15 cellular contexts compared by ENCODE assay signal in genomic region chr12:116765271-116765670, GRCh38. TPM values are rescaled to one million over a fixed set of nuclear protein-coding genes. Genes with fewer than 3 reads are reported as not detected.
DNase-seq lines count a peak whose midpoint lies in the region; ATAC-seq, FAIRE-seq and TF ChIP-seq lines count a peak whose summit lies in the region.
"Had no signal": no experiment of that assay in that cellular context is flagged by ENCODE, and none has a peak within 500 bp of the region (broad histone marks: within the 10 kb centered on the region; RNA-seq: fewer than 3 reads in every experiment).

No MANE protein-coding gene starts in this region.

- H3K14ac ChIP-seq in H9 (ENCODE audit: insufficient read depth, low read length): no peak overlapping the region

- H3K4me1 ChIP-seq in A549: peaks cover under 1% of the 10 kb centered on the region; the same call in 1 of the 3 replicates
- H3K4me1 ChIP-seq in HEK293 (ENCODE audit: control insufficient read depth, insufficient read depth, low read length): no peaks in the 10 kb centered on the region; the same call in 1 of the 2 replicates
- no peaks in the 10 kb centered on the region for H3K4me1 ChIP-seq in H9 (ENCODE audit: insufficient read depth, low read length)

- H3K23ac ChIP-seq in H9 (ENCODE audit: insufficient read length, low read depth, low read length): no peak overlapping the region

- H3K79me2 ChIP-seq in H9 (ENCODE audit: insufficient read depth, low read length): no peaks in the 10 kb centered on the region

- H4K5ac ChIP-seq in H9 (ENCODE audit: insufficient read length, low read depth, low read length): no peak overlapping the region

- no peak for FAIRE-seq in A549 (lab: Jason Lieb, UNC)
- FAIRE-seq: A204.1, HTR-8/SVneo had no signal

- no peak overlapping the region for H2BK20ac ChIP-seq in H9 (ENCODE audit: low read depth, low read length, poor library complexity, severe bottlenecking)

- WGBS in A549 (ENCODE audit: missing lambda C conversion rate): 72% methylated on average over 5 of the region's 5 CpGs
- no CpG with 5 or more reads among the region's 5 CpGs for WGBS in H9 (ENCODE audit: extremely low coverage, insufficient read length, low lambda C conversion rate)

- DNase-seq in A549 (ENCODE audit: low read depth in 1 of 2, low spot score in 1 of 2) (no peak), astrocyte of the hippocampus (ENCODE audit: low read depth, low spot score) (peak; percentile 55), kidney epithelial cell (ENCODE audit: low read depth) (peak; percentile 73), NCI-H1092 (lab: John Stamatoyannopoulos, UW) (no peak), Calu3 (no peak), H9 (no peak)
- no peak for DNase-seq in activated CD8-positive, alpha-beta memory T cell treated with anti-CD3 and anti-CD28 coated beads for 24 hours
- DNase-seq: CD4-positive, alpha-beta T cell; HCEC 1CT; NCI-H146; Right ventricle myocardium superior had no signal

- no peak overlapping the region for H3K27ac ChIP-seq in A549
- H3K27ac ChIP-seq in HEK293 (ENCODE audit: extremely low read depth, low read depth, low read length): no peak overlapping the region
- H3K27ac ChIP-seq in H9 (ENCODE audit: insufficient read length, low read depth, low read length): no peak overlapping the region

- H3K9me3 Mint-ChIP-seq in Calu3 (ENCODE audit: low read depth, unreplicated experiment): no peaks in the 10 kb centered on the region
- no peaks in the 10 kb centered on the region; a peak in 1 of 5 replicates for H3K9me3 Mint-ChIP-seq in H9
- H3K9me3 Mint-ChIP-seq: CD4-positive, alpha-beta T cell had no signal

- intact Hi-C loops in Calu3 (cut with micrococcal nuclease; ENCODE audit: unreplicated experiment): no loop called here

- H4K8ac ChIP-seq in H9 (replicated peaks; ENCODE audit: insufficient read length, low read depth, low read length): no peak overlapping the region

- TF ChIP-seq CTCF in A549 (IDR thresholded peaks at IDR 0.05): no peak
- no peak for TF ChIP-seq CTCF in HEK293 (tag by site-specific recombination; IDR thresholded peaks at IDR 0.05)
- no peak for TF ChIP-seq CTCF in kidney epithelial cell (IDR thresholded peaks at IDR 0.05; ENCODE audit: insufficient read depth, low read length, poor library complexity, severe bottlenecking)
- no peak for TF ChIP-seq CTCF in Calu3 (IDR thresholded peaks at IDR 0.05; ENCODE audit: unreplicated experiment)
- no peak for TF ChIP-seq CTCF in H9 (conservative IDR thresholded peaks at IDR 0.05)

- H2BK15ac ChIP-seq in H9 (ENCODE audit: low read depth, low read length): no peak overlapping the region

- H2BK5ac ChIP-seq in H9 (ENCODE audit: insufficient read length, low read length): no peak overlapping the region

- no peak overlapping the region for H3K4ac ChIP-seq in H9 (ENCODE audit: low read depth, low read length)

- H2BK12ac ChIP-seq in H9 (ENCODE audit: insufficient read length, low read depth, low read length): no peak overlapping the region

- H3K56ac ChIP-seq in H9 (ENCODE audit: insufficient read length, low read depth, low read length): no peak overlapping the region

- H3K4me3 ChIP-seq in A549: no peak overlapping the region
- no peak overlapping the region for H3K4me3 ChIP-seq in HEK293 (ENCODE audit: low read depth, low read length)
- no peak overlapping the region for H3K4me3 ChIP-seq in kidney epithelial cell (ENCODE audit: low read depth, low read length)

- H3K9me3 ChIP-seq in A549 (no peaks in the 10 kb centered on the region), HEK293 (ENCODE audit: control insufficient read depth, insufficient read depth, low read depth, low read length) (no peaks in the 10 kb centered on the region), H9 (ENCODE audit: control insufficient read depth, low read depth, low read length) (no peaks in the 10 kb centered on the region)

- no peak overlapping the region for H3T11ph ChIP-seq in H9 (ENCODE audit: low read length)

- TF ChIP-seq POLR2A in A549 (IDR thresholded peaks at IDR 0.05; ENCODE audit: low read length): no peak

- H2BK120ac ChIP-seq in H9 (ENCODE audit: low read depth, low read length, poor library complexity, severe bottlenecking): no peak overlapping the region

- no peak overlapping the region for H4K91ac ChIP-seq in H9 (ENCODE audit: insufficient read length, low read depth, low read length)

- POLR2A ChIA-PET in A549 (lab: Yijun Ruan, JAX) (no interaction called here), HEK293 (lab: Yijun Ruan, JAX) (no interaction called here)

- ATAC-seq in A549: peak; percentile 13 to 25; a peak in 3 of 6 replicates

- no peak overlapping the region for H3K18ac ChIP-seq in H9 (ENCODE audit: insufficient read length, low read depth, low read length)

- no peaks in the 10 kb centered on the region for H3K23me2 ChIP-seq in H9 (ENCODE audit: insufficient read length, low read depth, low read length, poor library complexity, severe bottlenecking)

- H3K4me3 Mint-ChIP-seq in Calu3 (ENCODE audit: low read depth, unreplicated experiment): no peak overlapping the region
- no peak overlapping the region for H3K4me3 Mint-ChIP-seq in H9
- H3K4me3 Mint-ChIP-seq: B cell; CD4-positive, alpha-beta T cell had no signal

- peaks cover 3% of the 10 kb centered on the region for H3K79me1 ChIP-seq in H9 (ENCODE audit: insufficient read depth, low read depth, low read length, poor library complexity, severe bottlenecking)

- no peak for TF ChIP-seq RAD21 in A549 (conservative IDR thresholded peaks at IDR 0.05 in 1 of 2, IDR thresholded peaks at IDR 0.05 in 1 of 2)

- H3K27me3 ChIP-seq in kidney epithelial cell (ENCODE audit: control insufficient read depth, insufficient read depth, low read length) (no peaks in the 10 kb centered on the region), H9 (ENCODE audit: insufficient read depth, low read length) (no peaks in the 10 kb centered on the region)

- H3K9ac ChIP-seq in H9 (ENCODE audit: extremely low read depth, insufficient read length, low read length): no peak overlapping the region

- H3K4me2 ChIP-seq in A549: no peak overlapping the region
- no peak overlapping the region for H3K4me2 ChIP-seq in H9 (ENCODE audit: insufficient read depth, insufficient read length, low read length)

- H2AK5ac ChIP-seq in H9 (ENCODE audit: insufficient read length, low read length): no peak overlapping the region

- H3K36me3 ChIP-seq in HEK293 (ENCODE audit: control insufficient read depth in 2 of 2, insufficient read depth in 1 of 2, low read length in 2 of 2) (peaks cover 7 to 16% of the 10 kb centered on the region in 2 experiments; a peak in 2 of 3 replicates), kidney epithelial cell (ENCODE audit: control insufficient read depth, insufficient read depth, low read length) (no peaks in the 10 kb centered on the region)

- CTCF ChIA-PET in A549 (lab: Yijun Ruan, JAX): interaction anchor here (0.8 to 2.5 kb wide), 3 partner anchors 15 to 117 kb away, joined by 3 to 7 read pairs (median 7); no protein-coding TSS in a partner anchor
- CTCF ChIA-PET in HEK293 (lab: Yijun Ruan, JAX): interaction anchor here (0.6 to 2.1 kb wide), 2 partner anchors 14 to 64 kb away, joined by 4 to 5 read pairs; no protein-coding TSS in a partner anchor
- CTCF ChIA-PET in Calu3 (lab: Charles Lee): no interaction called here

- BruUV-seq in Calu3 (replicated peaks; lab: Mats Ljungman, UMichigan): no TSS peak

- no peak overlapping the region for H2AFZ ChIP-seq in H9 (ENCODE audit: low read length)

- H3K27me3 Mint-ChIP-seq in Calu3 (ENCODE audit: unreplicated experiment): no peaks in the 10 kb centered on the region
- H3K27me3 Mint-ChIP-seq in H9 (ENCODE audit: low read depth): no peaks in the 10 kb centered on the region
- H3K27me3 Mint-ChIP-seq: B cell; CD4-positive, alpha-beta T cell had no signal

- H3K27ac Mint-ChIP-seq in Calu3 (ENCODE audit: unreplicated experiment) (no peak overlapping the region), H9 (no peak overlapping the region)
- H3K27ac Mint-ChIP-seq: B cell; CD4-positive, alpha-beta T cell had no signal

- H3K4me1 Mint-ChIP-seq in Calu3 (ENCODE audit: low read depth, unreplicated experiment) (no peaks in the 10 kb centered on the region), H9 (peaks cover 0 to 8% of the 10 kb centered on the region in 2 experiments; a peak in 2 of 4 replicates)
- H3K4me1 Mint-ChIP-seq: B cell had no signal

- no peaks in the 10 kb centered on the region for H4K20me1 ChIP-seq in H9 (ENCODE audit: control insufficient read depth, insufficient read depth, insufficient read length)

- TF ChIP-seq EP300 in A549 (IDR thresholded peaks at IDR 0.05): no peak

- H3K36me3 Mint-ChIP-seq in Calu3 (ENCODE audit: insufficient read depth, unreplicated experiment): no peaks in the 10 kb centered on the region
- H3K36me3 Mint-ChIP-seq in H9 (ENCODE audit: insufficient read depth in 1 of 3, low read depth in 3 of 3): peaks cover 12 to 51% (median 33%) of the 10 kb centered on the region in 3 experiments

TF ChIP-seq in A549, 52 proteins besides CTCF, POLR2A, EP300 and RAD21 (continues in another document):
- TF ChIP-seq HDAC2 (IDR thresholded peaks at IDR 0.05) (no peak), HEYL (CRISPR knock-in tag; IDR thresholded peaks at IDR 0.05) (no peak)

TF ChIP-seq in HEK293, 187 proteins besides CTCF, POLR2A, EP300 and RAD21 (continues in another document):
- no peak for TF ChIP-seq SP7 (tag by site-specific recombination; IDR thresholded peaks at IDR 0.05)

RNA-seq across cellular contexts. Expression of gene RNFT2, which starts 27.2 kb away (rescaled TPM):
- polyA plus RNA-seq in A549 (2011; rRNA removed) (7.2 and 10.5 TPM in 2 replicates), A549 (2017; fragmentation: RNase III; extraction: RNeasy Plus Mini Kit Qiagen cat#74134 plus additional on column Dnase treatment) (2.6 to 2.8 TPM (median 2.7 TPM) in 3 replicates)
- 4.9 and 5.8 TPM in 2 replicates for polyA plus RNA-seq in A549 (2012; cell fraction: cytosol; rRNA removed)
- 7.9 and 9.8 TPM in 2 replicates for polyA plus RNA-seq in A549 (2012; cell fraction: nucleus; rRNA removed)
- polyA minus RNA-seq in A549 (2011; rRNA and poly(A)+ RNA removed): 35.6 and 39.3 TPM in 2 replicates
- total RNA-seq in kidney epithelial cell (8.4 and 16.3 TPM in 2 replicates), Calu3 (2022) (22.5 and 32.0 TPM in 2 replicates), H9 (2021) (29.5 and 30.3 TPM in 2 replicates)

RNA-seq across cellular contexts. Expression of gene SPRING1, which starts 27.4 kb away (rescaled TPM):
- polyA plus RNA-seq in A549 (2011; rRNA removed): 16.9 and 17.4 TPM in 2 replicates
- polyA plus RNA-seq in A549 (2012; cell fraction: cytosol; rRNA removed): 12.0 and 16.4 TPM in 2 replicates
- polyA plus RNA-seq in A549 (2012; cell fraction: nucleus; rRNA removed): 6.3 and 6.7 TPM in 2 replicates
- polyA plus RNA-seq in A549 (2017; fragmentation: RNase III; extraction: RNeasy Plus Mini Kit Qiagen cat#74134 plus additional on column Dnase treatment): 9.1 to 11.2 TPM (median 10.9 TPM) in 3 replicates
- 25.4 and 30.2 TPM in 2 replicates for polyA minus RNA-seq in A549 (2011; rRNA and poly(A)+ RNA removed)
- total RNA-seq in kidney epithelial cell: 72.8 and 77.0 TPM in 2 replicates
- total RNA-seq in Calu3 (2022): 62.1 and 87.4 TPM in 2 replicates
- 44.2 and 47.0 TPM in 2 replicates for total RNA-seq in H9 (2021)

Comparison
In these comparisons a context has a peak if more than half of its experiments do, and no peak if none do; other contexts are left out.
1. DNase-seq: peak in astrocyte of the hippocampus (single experiment) and kidney epithelial cell (single experiment); none in A549 (0 of 2), NCI-H1092 (single experiment), Calu3 (single experiment), H9 (single experiment) and activated CD8-positive, alpha-beta memory T cell treated with anti-CD3 and anti-CD28 coated beads for 24 hours (single experiment).